ENCODE assay signal across 13 cellular contexts in the genomic region with DNA sequence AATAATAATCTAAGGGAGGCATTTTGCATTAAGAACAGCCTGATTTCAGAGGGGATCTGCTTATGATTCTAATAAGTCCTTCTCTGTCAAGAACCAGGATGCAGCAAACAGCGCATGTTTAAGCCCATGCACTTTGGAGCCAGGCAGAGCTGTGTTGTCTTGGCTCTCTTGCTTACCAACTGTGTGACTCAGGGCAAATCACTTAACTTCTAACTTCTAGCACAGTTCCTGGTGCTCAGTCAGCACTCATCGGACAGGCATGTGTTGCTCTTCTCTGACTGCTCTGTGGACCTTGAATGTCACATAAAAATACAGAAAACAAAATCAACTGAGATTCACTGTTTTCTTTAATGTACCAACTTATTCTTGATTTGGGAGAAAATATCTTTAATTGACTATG. TPM values are rescaled to one million over a fixed set of nuclear protein-coding genes. Genes with fewer than 3 reads are reported as not detected.
DNase-seq lines count a peak whose midpoint lies in the region; ATAC-seq and TF ChIP-seq lines count a peak whose summit lies in the region.
"Had no signal": no experiment of that assay in that cellular context is flagged by ENCODE, and none has a peak within 500 bp of the region (broad histone marks: within the 10 kb centered on the region; RNA-seq: fewer than 3 reads in every experiment).

No MANE protein-coding gene starts in this region.

- peak; percentile 99 for ATAC-seq in PC-3
- peak; percentile 60 for ATAC-seq in left lobe of liver
- no peak for ATAC-seq in GM19467 (IDR thresholded peaks at IDR 0.05; ENCODE audit: unreplicated experiment)
- ATAC-seq: stimulated activated naive CD8-positive, alpha-beta T cell treated with anti-CD3 and anti-CD28 coated beads, Interleukin-15, amount 100 ng/mL, for 72 hours had no signal

- intact Hi-C loops in PC-3 (cut with micrococcal nuclease) (loop anchor here (5.0 kb wide), 2 partner anchors 46 to 59 kb away; no protein-coding TSS in a partner anchor), testis (cut with DNase I; ENCODE audit: low total_unique reads) (no loop called here)

- H3K4me3 ChIP-seq in PC-3 (ENCODE audit: low read length) (no peak overlapping the region), testis (no peak overlapping the region)

- H3K9me2 ChIP-seq in PC-3 (replicated peaks; ENCODE audit: low read length), result no peaks in the 10 kb centered on the region

- H3K9ac ChIP-seq in PC-3 (ENCODE audit: low read length), result no peak overlapping the region

- no peaks in the 10 kb centered on the region for H4K20me1 ChIP-seq in PC-3 (ENCODE audit: low read length)

- POLR2A ChIA-PET in PC-3 (lab: Charles Lee; ENCODE audit: unreplicated experiment), result interaction anchor here (0.7 kb wide), 1 partner anchor 84 kb away, joined by 6 read pairs; no protein-coding TSS in a partner anchor

- H3K4me2 ChIP-seq in PC-3 (ENCODE audit: low read length), result peak overlapping the region; percentile 36

- no peak for TF ChIP-seq POLR2A in testis (IDR thresholded peaks at IDR 0.05)

- BruUV-seq in PC-3 (replicated peaks; lab: Mats Ljungman, UMichigan), result no TSS peak

- no peaks in the 10 kb centered on the region for H3K9me3 ChIP-seq in PC-3 (ENCODE audit: low read length)
- no peaks in the 10 kb centered on the region for H3K9me3 ChIP-seq in testis

- H3K27me3 ChIP-seq in PC-3 (ENCODE audit: low read length) (no peaks in the 10 kb centered on the region), testis (no peaks in the 10 kb centered on the region)

- H3K79me2 ChIP-seq in PC-3 (ENCODE audit: low read length), result no peaks in the 10 kb centered on the region

- CTCF ChIA-PET in PC-3 (lab: Charles Lee), result no interaction called here

- WGBS in testis, 2 donors, result 51 to 59% methylated on average over 2 of the region's 2 CpGs

- H3K27ac ChIP-seq in PC-3 (ENCODE audit: low read length) (peak overlapping the region; percentile 8; the same call in 1 of the 2 replicates), epithelial cell of prostate (no peak overlapping the region), testis (peak overlapping the region; percentile 21 to 65)
- H3K27ac ChIP-seq: VCaP had no signal

- peaks cover 20% of the 10 kb centered on the region for H3K4me1 ChIP-seq in PC-3 (ENCODE audit: insufficient read depth, low read length)
- H3K4me1 ChIP-seq in testis, result peaks cover 13% of the 10 kb centered on the region

- H3F3A ChIP-seq in PC-3 (ENCODE audit: low read length, unreplicated experiment), result no peaks in the 10 kb centered on the region

- H3K36me3 ChIP-seq in PC-3 (ENCODE audit: low read depth, low read length), result no peaks in the 10 kb centered on the region
- no peaks in the 10 kb centered on the region for H3K36me3 ChIP-seq in testis (ENCODE audit: low read depth, missing control alignments)

- DNase-seq in PC-3 (peak; percentile 86), epithelial cell of prostate (ENCODE audit: low read depth, low spot score) (peak; percentile 49), left lobe of liver (ENCODE audit: low spot score) (no peak), testis (no peak), SW480 (ENCODE audit: low spot score) (no peak), HUDEP-2 (lab: John Stamatoyannopoulos, UW; ENCODE audit: unreplicated experiment in 76 of 76) (no peak)
- DNase-seq in activated CD8-positive, alpha-beta memory T cell treated with anti-CD3 and anti-CD28 coated beads, Interleukin-2, amount 50 U/mL, for 48 hours, result no peak
- DNase-seq: activated effector memory CD4-positive, alpha-beta T cell treated with anti-CD3 and anti-CD28 coated beads, Interleukin-2, amount 50 U/mL, for 16 hours; DND-41; NCI-H187; stimulated activated naive CD8-positive, alpha-beta T cell treated with anti-CD3 and anti-CD28 coated beads, Interleukin-15, amount 100 ng/mL, for 72 hours had no signal

- TF ChIP-seq CTCF in PC-3 (conservative IDR thresholded peaks at IDR 0.05; ENCODE audit: low read depth, low read length), result no peak
- no peak for TF ChIP-seq CTCF in testis (IDR thresholded peaks at IDR 0.05)

- peak overlapping the region; percentile 7; the same call in 1 of the 2 replicates for H2AFZ ChIP-seq in PC-3 (ENCODE audit: low read length)

RNA-seq across cellular contexts. Expression of gene CNN3, which starts 56.4 kb away (rescaled TPM):
- total RNA-seq in PC-3 (2014; rRNA removed) (231 and 323 TPM in 2 replicates), left lobe of liver (80.2 TPM), testis (10 to 100 TPM; 45.9 to 61.4 TPM)
- polyA plus RNA-seq in testis (ENCODE audit: insufficient read depth, low read depth, low replicate concordance), result 114 TPM

Comparison
In these comparisons a context has a peak if more than half of its experiments do, and no peak if none do; other contexts are left out.
1. DNase-seq: peak in PC-3 (single experiment) and epithelial cell of prostate (single experiment); none in left lobe of liver (single experiment), testis (single experiment), SW480 (single experiment), activated CD8-positive, alpha-beta memory T cell treated with anti-CD3 and anti-CD28 coated beads, Interleukin-2, amount 50 U/mL, for 48 hours (single experiment) and HUDEP-2 (0 of 76).